In the genomic region with DNA sequence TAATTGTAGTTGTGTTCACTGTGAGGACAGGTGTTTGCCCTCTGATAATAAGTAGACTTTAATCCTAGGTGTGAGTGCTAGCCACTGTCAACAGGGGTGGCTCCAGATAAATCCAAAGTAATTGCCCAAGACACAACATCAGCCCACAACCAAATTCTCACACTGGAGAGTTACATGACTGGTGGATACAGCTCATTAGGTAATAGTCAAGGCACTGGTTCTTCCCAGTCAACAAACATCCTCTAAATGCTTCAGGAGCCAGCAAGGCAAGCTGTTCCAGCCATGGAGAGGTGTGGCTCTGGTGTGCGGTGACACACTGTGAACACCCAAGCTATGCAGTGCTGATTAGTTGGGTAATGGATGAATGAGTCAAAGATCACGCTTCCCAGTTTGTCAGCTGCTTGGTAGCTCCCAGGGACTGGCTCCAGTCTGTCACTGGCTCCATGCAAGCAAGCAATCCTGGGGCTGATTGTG, we compare ENCODE assay signal across 1 cellular context.
TF ChIP-seq lines count a peak whose summit lies in the region.

No MANE protein-coding gene starts in this region.

TF ChIP-seq in WTC11, 78 proteins besides CTCF, POLR2A, EP300 and RAD21 (continued from another document):
- TF ChIP-seq, protein P1, sequence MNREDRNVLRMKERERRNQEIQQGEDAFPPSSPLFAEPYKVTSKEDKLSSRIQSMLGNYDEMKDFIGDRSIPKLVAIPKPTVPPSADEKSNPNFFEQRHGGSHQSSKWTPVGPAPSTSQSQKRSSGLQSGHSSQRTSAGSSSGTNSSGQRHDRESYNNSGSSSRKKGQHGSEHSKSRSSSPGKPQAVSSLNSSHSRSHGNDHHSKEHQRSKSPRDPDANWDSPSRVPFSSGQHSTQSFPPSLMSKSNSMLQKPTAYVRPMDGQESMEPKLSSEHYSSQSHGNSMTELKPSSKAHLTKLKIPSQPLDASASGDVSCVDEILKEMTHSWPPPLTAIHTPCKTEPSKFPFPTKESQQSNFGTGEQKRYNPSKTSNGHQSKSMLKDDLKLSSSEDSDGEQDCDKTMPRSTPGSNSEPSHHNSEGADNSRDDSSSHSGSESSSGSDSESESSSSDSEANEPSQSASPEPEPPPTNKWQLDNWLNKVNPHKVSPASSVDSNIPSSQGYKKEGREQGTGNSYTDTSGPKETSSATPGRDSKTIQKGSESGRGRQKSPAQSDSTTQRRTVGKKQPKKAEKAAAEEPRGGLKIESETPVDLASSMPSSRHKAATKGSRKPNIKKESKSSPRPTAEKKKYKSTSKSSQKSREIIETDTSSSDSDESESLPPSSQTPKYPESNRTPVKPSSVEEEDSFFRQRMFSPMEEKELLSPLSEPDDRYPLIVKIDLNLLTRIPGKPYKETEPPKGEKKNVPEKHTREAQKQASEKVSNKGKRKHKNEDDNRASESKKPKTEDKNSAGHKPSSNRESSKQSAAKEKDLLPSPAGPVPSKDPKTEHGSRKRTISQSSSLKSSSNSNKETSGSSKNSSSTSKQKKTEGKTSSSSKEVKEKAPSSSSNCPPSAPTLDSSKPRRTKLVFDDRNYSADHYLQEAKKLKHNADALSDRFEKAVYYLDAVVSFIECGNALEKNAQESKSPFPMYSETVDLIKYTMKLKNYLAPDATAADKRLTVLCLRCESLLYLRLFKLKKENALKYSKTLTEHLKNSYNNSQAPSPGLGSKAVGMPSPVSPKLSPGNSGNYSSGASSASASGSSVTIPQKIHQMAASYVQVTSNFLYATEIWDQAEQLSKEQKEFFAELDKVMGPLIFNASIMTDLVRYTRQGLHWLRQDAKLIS (CRISPR knock-in tag; IDR thresholded peaks at IDR 0.05; ENCODE audit: borderline replicate concordance): no peak
- no peak for TF ChIP-seq ATF6 (CRISPR knock-in tag; IDR thresholded peaks at IDR 0.05)
- no peak for TF ChIP-seq KAT7 (CRISPR knock-in tag; IDR thresholded peaks at IDR 0.05; ENCODE audit: borderline replicate concordance)
TF ChIP-seq in WTC11: peak in this region for 0.
